8 cellular contexts compared by ENCODE assay signal in the genomic region with DNA sequence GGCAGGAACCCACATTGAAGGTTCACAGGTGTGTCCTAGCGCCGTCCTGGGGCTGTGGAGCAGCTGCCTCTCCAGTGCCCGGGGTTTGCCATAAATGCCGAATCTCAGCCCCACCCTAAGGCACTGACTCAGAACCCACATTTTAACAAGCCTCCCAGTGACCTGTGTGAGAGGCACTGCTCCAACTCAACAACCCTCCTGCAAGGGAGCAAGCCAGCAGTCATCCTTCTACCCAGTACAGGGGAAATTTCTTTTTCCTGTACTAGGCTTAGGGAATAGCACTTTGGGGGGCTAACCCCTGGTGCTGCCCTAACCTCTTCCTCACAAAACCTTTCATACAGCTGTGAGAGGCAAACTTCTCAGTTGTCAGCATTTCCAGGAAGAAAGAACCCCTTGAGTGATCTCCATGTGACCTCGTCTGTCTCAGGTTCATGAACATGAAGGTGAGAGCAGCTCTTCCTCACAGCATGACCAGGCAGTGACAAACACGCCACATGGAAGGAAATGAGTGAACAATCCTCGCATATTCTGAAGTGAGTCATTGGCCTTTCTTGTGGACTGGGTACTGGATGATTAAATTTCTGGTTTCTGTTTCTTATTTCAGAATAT.
DNase-seq lines count a peak whose midpoint lies in the region; ATAC-seq and TF ChIP-seq lines count a peak whose summit lies in the region.

No MANE protein-coding gene starts in this region.

- no peaks in the 10 kb centered on the region for H3K36me3 Mint-ChIP-seq in stimulated activated naive CD8-positive, alpha-beta T cell treated with anti-CD3 and anti-CD28 coated beads, Interleukin-15, Interleukin-2, amounts not matched to agents 100 ng/mL and 50 ng/mL, for 24 hours (ENCODE audit: low read depth)

- no peaks in the 10 kb centered on the region for H3K9me3 Mint-ChIP-seq in stimulated activated naive CD8-positive, alpha-beta T cell treated with anti-CD3 and anti-CD28 coated beads, Interleukin-15, Interleukin-2, amounts not matched to agents 100 ng/mL and 50 ng/mL, for 24 hours

- no peak overlapping the region for H3K27ac ChIP-seq in WERI-Rb-1

- H3K4me3 Mint-ChIP-seq in stimulated activated naive CD8-positive, alpha-beta T cell treated with anti-CD3 and anti-CD28 coated beads, Interleukin-15, Interleukin-2, amounts not matched to agents 100 ng/mL and 50 ng/mL, for 24 hours, result peak overlapping the region; percentile 31

- H3K9me3 ChIP-seq in WERI-Rb-1 (ENCODE audit: severe bottlenecking), result no peaks in the 10 kb centered on the region

- peak; percentile 47 for DNase-seq in activated naive CD4-positive, alpha-beta T cell treated with Interleukin-2 at 50 U/mL for 16 hours
- DNase-seq in activated naive CD4-positive, alpha-beta T cell (lab: John Stamatoyannopoulos, UW), result no peak
- DNase-seq in SW 1271 (lab: John Stamatoyannopoulos, UW) (peak; percentile 37 to 78), fibroblast of peridontal ligament (ENCODE audit: extremely low read depth) (peak; percentile 76), NCI-H748 (lab: John Stamatoyannopoulos, UW; ENCODE audit: unreplicated experiment) (no peak), WERI-Rb-1 (no peak)

- peaks cover 9% of the 10 kb centered on the region for H3K27me3 Mint-ChIP-seq in stimulated activated naive CD8-positive, alpha-beta T cell treated with anti-CD3 and anti-CD28 coated beads, Interleukin-15, Interleukin-2, amounts not matched to agents 100 ng/mL and 50 ng/mL, for 24 hours

- H3K36me3 ChIP-seq in WERI-Rb-1, result no peaks in the 10 kb centered on the region

- no peaks in the 10 kb centered on the region for H3K4me1 Mint-ChIP-seq in stimulated activated naive CD8-positive, alpha-beta T cell treated with anti-CD3 and anti-CD28 coated beads, Interleukin-15, Interleukin-2, amounts not matched to agents 100 ng/mL and 50 ng/mL, for 24 hours (ENCODE audit: low read depth)

- H3K27ac Mint-ChIP-seq in stimulated activated naive CD8-positive, alpha-beta T cell treated with anti-CD3 and anti-CD28 coated beads, Interleukin-15, Interleukin-2, amounts not matched to agents 100 ng/mL and 50 ng/mL, for 24 hours, result peak overlapping the region; percentile 90

- TF ChIP-seq CTCF in WERI-Rb-1 (IDR thresholded peaks at IDR 0.05; ENCODE audit: low read depth, low read length), result no peak

- H3K27me3 ChIP-seq in WERI-Rb-1 (ENCODE audit: insufficient read depth, low read depth, severe bottlenecking), result no peaks in the 10 kb centered on the region

- peak; percentile 65 for ATAC-seq in HG02970 (IDR thresholded peaks at IDR 0.05; ENCODE audit: low FRiP score, unreplicated experiment)

- no peak overlapping the region for H3K4me3 ChIP-seq in WERI-Rb-1 (ENCODE audit: low read depth, low read length)

Comparison
In these comparisons a context has a peak if more than half of its experiments do, and no peak if none do; other contexts are left out.
1. DNase-seq: peak in activated naive CD4-positive, alpha-beta T cell treated with Interleukin-2 at 50 U/mL for 16 hours (single experiment), SW 1271 (2 of 2) and fibroblast of peridontal ligament (single experiment); none in activated naive CD4-positive, alpha-beta T cell (0 of 4), NCI-H748 (single experiment) and WERI-Rb-1 (single experiment).